Comparison of ENCODE assay signal across 9 cellular contexts in genomic region chr10:124732931-124733536, GRCh38. TPM values are rescaled to one million over a fixed set of nuclear protein-coding genes. Genes with fewer than 3 reads are reported as not detected.
DNase-seq lines count a peak whose midpoint lies in the region; ATAC-seq and TF ChIP-seq lines count a peak whose summit lies in the region.
"Had no signal": no experiment of that assay in that cellular context is flagged by ENCODE, and none has a peak within 500 bp of the region (broad histone marks: within the 10 kb centered on the region; RNA-seq: fewer than 3 reads in every experiment).

No MANE protein-coding gene starts in this region.

- peaks cover 3% of the 10 kb centered on the region for H3F3A ChIP-seq in smooth muscle cell (ENCODE audit: low read depth)

- peaks cover 5% of the 10 kb centered on the region for H3K79me2 ChIP-seq in smooth muscle cell (ENCODE audit: low read depth)

- H3K4me1 ChIP-seq in smooth muscle cell (ENCODE audit: low read depth), result peaks cover 3% of the 10 kb centered on the region
- peaks cover 7% of the 10 kb centered on the region; the same call in 1 of the 2 replicates for H3K4me1 ChIP-seq in SJCRH30

- no peak overlapping the region for H3K9ac ChIP-seq in smooth muscle cell (ENCODE audit: low read depth)

- TF ChIP-seq CTCF in fibroblast of villous mesenchyme (IDR thresholded peaks at IDR 0.05; ENCODE audit: insufficient read depth, low read depth, low read length) (no peak), smooth muscle cell (IDR thresholded peaks at IDR 0.05; ENCODE audit: borderline replicate concordance, insufficient read depth, poor library complexity, severe bottlenecking) (no peak)

- H3K27ac ChIP-seq in smooth muscle cell (ENCODE audit: low read depth) (peak overlapping the region; percentile 62), SJCRH30 (no peak overlapping the region)

- no peaks in the 10 kb centered on the region for H3K27me3 ChIP-seq in smooth muscle cell (ENCODE audit: low read depth)
- H3K27me3 ChIP-seq in SJCRH30, result no peaks in the 10 kb centered on the region
- H3K27me3 ChIP-seq: neutrophil had no signal

- WGBS in smooth muscle cell (ENCODE audit: low lambda C conversion rate), result 81% methylated on average over 14 of the region's 14 CpGs

- ATAC-seq in GM19025 (IDR thresholded peaks at IDR 0.05; ENCODE audit: low read depth, unreplicated experiment) (peak; percentile 69), HG03139 (IDR thresholded peaks at IDR 0.05; ENCODE audit: unreplicated experiment) (peak; percentile 40)

- H3K9me3 ChIP-seq in smooth muscle cell (replicated peaks; ENCODE audit: low read depth), result no peaks in the 10 kb centered on the region
- H3K9me3 ChIP-seq in SJCRH30 (replicated peaks), result no peaks in the 10 kb centered on the region
- H3K9me3 ChIP-seq: neutrophil had no signal

- no peak overlapping the region for H3K4me2 ChIP-seq in smooth muscle cell

- H4K20me1 ChIP-seq in smooth muscle cell (ENCODE audit: low read depth), result peaks cover 83% of the 10 kb centered on the region

- H2AFZ ChIP-seq in smooth muscle cell (ENCODE audit: low read depth), result no peak overlapping the region

- no peak overlapping the region for H3K4me3 ChIP-seq in fibroblast of villous mesenchyme (ENCODE audit: low read depth, low read length)
- no peak overlapping the region for H3K4me3 ChIP-seq in smooth muscle cell
- no peak overlapping the region for H3K4me3 ChIP-seq in SJCRH30

- DNase-seq in activated CD8-positive, alpha-beta memory T cell treated with anti-CD3 and anti-CD28 coated beads for 48 hours (ENCODE audit: low read depth in 2 of 3, low spot score in 2 of 3), result peak in 2 of 3 experiments; percentile 47 to 50
- DNase-seq in fibroblast of villous mesenchyme (ENCODE audit: low read depth), result peak; percentile 55
- no peak for DNase-seq in smooth muscle cell (lab: John Stamatoyannopoulos, UW; ENCODE audit: unreplicated experiment)
- no peak for DNase-seq in GOT3 (lab: John Stamatoyannopoulos, UW)
- DNase-seq in SJCRH30, result no peak
- DNase-seq in SHP77 treated with DMSO at 0.1 percent for 48 hours (lab: John Stamatoyannopoulos, UW), result no peak

- no peaks in the 10 kb centered on the region for H3K36me3 ChIP-seq in smooth muscle cell (ENCODE audit: low read depth)
- no peaks in the 10 kb centered on the region for H3K36me3 ChIP-seq in SJCRH30

RNA-seq across cellular contexts. Expression of gene FAM53B, which starts 11.1 kb away (rescaled TPM):
- total RNA-seq in fibroblast of villous mesenchyme, result 13.4 and 13.9 TPM in 2 replicates
- 6.2 and 9.3 TPM in 2 replicates for total RNA-seq in smooth muscle cell
- 5.5 and 9.3 TPM in 2 replicates for polyA plus RNA-seq in smooth muscle cell
- total RNA-seq in SJCRH30 (2014; rRNA removed; shearing (Covaris generic)), result 9.4 and 10.0 TPM in 2 replicates

RNA-seq across cellular contexts. Expression of gene EEF1AKMT2, which starts 58.7 kb away (rescaled TPM):
- total RNA-seq in fibroblast of villous mesenchyme (19.9 and 20.0 TPM in 2 replicates), smooth muscle cell (26.4 and 31.0 TPM in 2 replicates)
- polyA plus RNA-seq in smooth muscle cell, result 20.1 and 20.5 TPM in 2 replicates
- 29.0 and 31.6 TPM in 2 replicates for total RNA-seq in SJCRH30 (2014; rRNA removed; shearing (Covaris generic))

Comparison
In these comparisons a context has a peak if more than half of its experiments do, and no peak if none do; other contexts are left out.
1. DNase-seq: peak in activated CD8-positive, alpha-beta memory T cell treated with anti-CD3 and anti-CD28 coated beads for 48 hours (2 of 3) and fibroblast of villous mesenchyme (single experiment); none in smooth muscle cell (single experiment), GOT3 (single experiment), SJCRH30 (0 of 2) and SHP77 treated with DMSO at 0.1 percent for 48 hours (single experiment).